Comparison of ENCODE assay signal across 1 cellular context in the genomic region with DNA sequence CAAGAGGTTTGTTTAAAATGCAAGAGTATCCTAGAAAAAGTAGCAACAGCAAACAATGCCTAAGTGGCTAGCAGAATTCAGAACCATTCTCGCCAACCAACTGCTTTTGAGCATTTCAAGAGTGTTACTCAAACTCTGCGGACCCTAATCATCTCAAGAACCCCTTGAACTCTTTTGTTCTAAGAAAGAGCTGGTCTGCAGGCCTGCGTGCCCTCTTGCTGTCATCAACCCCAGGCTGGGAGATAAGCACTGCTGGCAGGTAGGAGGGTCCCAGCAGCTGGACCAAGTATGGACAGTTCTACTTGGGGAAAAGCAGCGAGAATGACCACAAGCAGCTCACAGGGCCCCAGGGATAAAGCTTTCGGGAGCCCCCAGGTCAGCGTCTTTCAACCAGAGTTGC.
TF ChIP-seq lines count a peak whose summit lies in the region.

No MANE protein-coding gene starts in this region.

TF ChIP-seq in HCT116, 20 proteins besides CTCF, POLR2A, EP300 and RAD21 (continued from another document):
- TF ChIP-seq, protein P1, sequence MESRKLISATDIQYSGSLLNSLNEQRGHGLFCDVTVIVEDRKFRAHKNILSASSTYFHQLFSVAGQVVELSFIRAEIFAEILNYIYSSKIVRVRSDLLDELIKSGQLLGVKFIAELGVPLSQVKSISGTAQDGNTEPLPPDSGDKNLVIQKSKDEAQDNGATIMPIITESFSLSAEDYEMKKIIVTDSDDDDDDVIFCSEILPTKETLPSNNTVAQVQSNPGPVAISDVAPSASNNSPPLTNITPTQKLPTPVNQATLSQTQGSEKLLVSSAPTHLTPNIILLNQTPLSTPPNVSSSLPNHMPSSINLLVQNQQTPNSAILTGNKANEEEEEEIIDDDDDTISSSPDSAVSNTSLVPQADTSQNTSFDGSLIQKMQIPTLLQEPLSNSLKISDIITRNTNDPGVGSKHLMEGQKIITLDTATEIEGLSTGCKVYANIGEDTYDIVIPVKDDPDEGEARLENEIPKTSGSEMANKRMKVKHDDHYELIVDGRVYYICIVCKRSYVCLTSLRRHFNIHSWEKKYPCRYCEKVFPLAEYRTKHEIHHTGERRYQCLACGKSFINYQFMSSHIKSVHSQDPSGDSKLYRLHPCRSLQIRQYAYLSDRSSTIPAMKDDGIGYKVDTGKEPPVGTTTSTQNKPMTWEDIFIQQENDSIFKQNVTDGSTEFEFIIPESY (IDR thresholded peaks at IDR 0.05; ENCODE audit: extremely low read depth, insufficient replicate concordance, low read length), result no peak
- no peak for TF ChIP-seq SP1 (IDR thresholded peaks at IDR 0.05; ENCODE audit: low read depth)
- no peak for TF ChIP-seq CBX3 (IDR thresholded peaks at IDR 0.05; ENCODE audit: low read depth)
- no peak for TF ChIP-seq JUND (IDR thresholded peaks at IDR 0.05)
- TF ChIP-seq, protein P2, sequence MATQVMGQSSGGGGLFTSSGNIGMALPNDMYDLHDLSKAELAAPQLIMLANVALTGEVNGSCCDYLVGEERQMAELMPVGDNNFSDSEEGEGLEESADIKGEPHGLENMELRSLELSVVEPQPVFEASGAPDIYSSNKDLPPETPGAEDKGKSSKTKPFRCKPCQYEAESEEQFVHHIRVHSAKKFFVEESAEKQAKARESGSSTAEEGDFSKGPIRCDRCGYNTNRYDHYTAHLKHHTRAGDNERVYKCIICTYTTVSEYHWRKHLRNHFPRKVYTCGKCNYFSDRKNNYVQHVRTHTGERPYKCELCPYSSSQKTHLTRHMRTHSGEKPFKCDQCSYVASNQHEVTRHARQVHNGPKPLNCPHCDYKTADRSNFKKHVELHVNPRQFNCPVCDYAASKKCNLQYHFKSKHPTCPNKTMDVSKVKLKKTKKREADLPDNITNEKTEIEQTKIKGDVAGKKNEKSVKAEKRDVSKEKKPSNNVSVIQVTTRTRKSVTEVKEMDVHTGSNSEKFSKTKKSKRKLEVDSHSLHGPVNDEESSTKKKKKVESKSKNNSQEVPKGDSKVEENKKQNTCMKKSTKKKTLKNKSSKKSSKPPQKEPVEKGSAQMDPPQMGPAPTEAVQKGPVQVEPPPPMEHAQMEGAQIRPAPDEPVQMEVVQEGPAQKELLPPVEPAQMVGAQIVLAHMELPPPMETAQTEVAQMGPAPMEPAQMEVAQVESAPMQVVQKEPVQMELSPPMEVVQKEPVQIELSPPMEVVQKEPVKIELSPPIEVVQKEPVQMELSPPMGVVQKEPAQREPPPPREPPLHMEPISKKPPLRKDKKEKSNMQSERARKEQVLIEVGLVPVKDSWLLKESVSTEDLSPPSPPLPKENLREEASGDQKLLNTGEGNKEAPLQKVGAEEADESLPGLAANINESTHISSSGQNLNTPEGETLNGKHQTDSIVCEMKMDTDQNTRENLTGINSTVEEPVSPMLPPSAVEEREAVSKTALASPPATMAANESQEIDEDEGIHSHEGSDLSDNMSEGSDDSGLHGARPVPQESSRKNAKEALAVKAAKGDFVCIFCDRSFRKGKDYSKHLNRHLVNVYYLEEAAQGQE (IDR thresholded peaks at IDR 0.05; ENCODE audit: low read depth), result no peak
- TF ChIP-seq, protein P3, sequence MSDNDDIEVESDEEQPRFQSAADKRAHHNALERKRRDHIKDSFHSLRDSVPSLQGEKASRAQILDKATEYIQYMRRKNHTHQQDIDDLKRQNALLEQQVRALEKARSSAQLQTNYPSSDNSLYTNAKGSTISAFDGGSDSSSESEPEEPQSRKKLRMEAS (IDR thresholded peaks at IDR 0.05), result no peak
- TF ChIP-seq YY1 (IDR thresholded peaks at IDR 0.05; ENCODE audit: extremely low read depth, insufficient replicate concordance, low read depth, low read length), result no peak
- TF ChIP-seq CEBPB (IDR thresholded peaks at IDR 0.05; ENCODE audit: low read depth), result no peak
- no peak for TF ChIP-seq EZH2 (IDR thresholded peaks at IDR 0.05)
- no peak for TF ChIP-seq ELF1 (IDR thresholded peaks at IDR 0.05; ENCODE audit: borderline replicate concordance, low read depth)
- TF ChIP-seq EZH2phosphoT487 (IDR thresholded peaks at IDR 0.05; ENCODE audit: borderline replicate concordance), result no peak
- no peak for TF ChIP-seq SRF (IDR thresholded peaks at IDR 0.05; ENCODE audit: low read depth)
- TF ChIP-seq, protein P4, sequence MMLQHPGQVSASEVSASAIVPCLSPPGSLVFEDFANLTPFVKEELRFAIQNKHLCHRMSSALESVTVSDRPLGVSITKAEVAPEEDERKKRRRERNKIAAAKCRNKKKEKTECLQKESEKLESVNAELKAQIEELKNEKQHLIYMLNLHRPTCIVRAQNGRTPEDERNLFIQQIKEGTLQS (IDR thresholded peaks at IDR 0.05), result no peak
- TF ChIP-seq TCF7L2 (IDR thresholded peaks at IDR 0.05; ENCODE audit: borderline replicate concordance, extremely low read depth, insufficient read depth, insufficient read length), result no peak
- TF ChIP-seq ZNF274 (IDR thresholded peaks at IDR 0.05; ENCODE audit: low read depth, low read length), result no peak
- TF ChIP-seq SIN3A (IDR thresholded peaks at IDR 0.05; ENCODE audit: low read depth), result no peak
